Comparison of ENCODE assay signal across 9 cellular contexts in genomic region chr10:68156-68555, GRCh38. TPM values are rescaled to one million over a fixed set of nuclear protein-coding genes. Genes with fewer than 3 reads are reported as not detected.
"Had no signal": no experiment of that assay in that cellular context is flagged by ENCODE, and none has a peak within 500 bp of the region (broad histone marks: within the 10 kb centered on the region; RNA-seq: fewer than 3 reads in every experiment).

No MANE protein-coding gene starts in this region.

RNA-seq across cellular contexts. Expression of gene TUBB8, which starts 19.1 kb away (rescaled TPM):
- total RNA-seq: activated CD8-positive, alpha-beta T cell treated with anti-CD3 and anti-CD28 coated beads, Interleukin-2, amount 10 ng/mL, durations not matched to agents 7 days and 5 days; activated naive CD8-positive, alpha-beta T cell treated with anti-CD3 and anti-CD28 coated beads for 36 hours; activated T-helper 1 cell treated with anti-CD3 and anti-CD28 coated beads, Interleukin-12 subunit alpha, Interleukin-12 subunit beta, Interleukin-2, Interleukin-4 antibody, amounts not matched to agents 30 ng/mL and 10 ng/mL and 1 ng/mL, durations not matched to agents 14 hours and 24 hours and 36 hours; ascending aorta; IMR-90; K562; PC-3; Peyer's patch had no signal
- polyA plus RNA-seq: cardiac muscle cell had no signal
